ENCODE assay signal across 8 cellular contexts in genomic region chr17:29619251-29619650, GRCh38. TPM values are rescaled to one million over a fixed set of nuclear protein-coding genes. Genes with fewer than 3 reads are reported as not detected.
A peak's percentile ranks its signal among the peaks of the same experiment; 100 is the strongest.
DNase-seq lines count a peak whose midpoint lies in the region; ATAC-seq and TF ChIP-seq lines count a peak whose summit lies in the region.

No MANE protein-coding gene starts in this region.

- peaks cover 6% of the 10 kb centered on the region for H3K27me3 ChIP-seq in RWPE2 (ENCODE audit: insufficient read depth, poor library complexity, severe bottlenecking)
- H3K27me3 ChIP-seq in heart right ventricle: peaks cover 0 to 36% (median 0%) of the 10 kb centered on the region in 7 donors

- H3K4me3 ChIP-seq in RWPE2 (ENCODE audit: severe bottlenecking): no peak overlapping the region
- no peak overlapping the region for H3K4me3 ChIP-seq in heart right ventricle

- peak; percentile 16; the same call in 1 of the 2 replicates for TF ChIP-seq CTCF in AG09319 (IDR thresholded peaks at IDR 0.05; ENCODE audit: low read depth, low read length)
- peak; percentile 46 for TF ChIP-seq CTCF in GM12873 (IDR thresholded peaks at IDR 0.05; ENCODE audit: insufficient read depth, low read depth, low read length, missing control alignments)
- TF ChIP-seq CTCF in RWPE2 (IDR thresholded peaks at IDR 0.05; ENCODE audit: poor library complexity, severe bottlenecking): no peak
- peak; percentile 13 to 63 (median 45) for TF ChIP-seq CTCF in heart right ventricle (IDR thresholded peaks at IDR 0.05)
- no peak for TF ChIP-seq CTCF in GM20000 (IDR thresholded peaks at IDR 0.05; ENCODE audit: extremely low read depth, missing control alignments)

- no peaks in the 10 kb centered on the region for H3K36me3 ChIP-seq in RWPE2 (ENCODE audit: low read depth)
- H3K36me3 ChIP-seq in heart right ventricle: peaks cover 0 to 5% (median 0%) of the 10 kb centered on the region in 9 donors

- intact Hi-C loops in heart right ventricle (cut with DNase I): loop anchor here in 4 of 10 donors (5.0 to 10.0 kb wide), 4 partner anchors 156 to 316 kb away; partner anchors contain the start of gene SSH2 (in 2 of the 4)

- no peaks in the 10 kb centered on the region for H3K9me3 ChIP-seq in RWPE2 (ENCODE audit: severe bottlenecking)
- no peaks in the 10 kb centered on the region for H3K9me3 ChIP-seq in heart right ventricle

- DNase-seq in AG09319 (ENCODE audit: extremely low read depth, low read depth): no peak
- DNase-seq in RWPE2 (ENCODE audit: low spot score): no peak
- peak in 1 of 2 donors; percentile 74 for DNase-seq in heart right ventricle
- DNase-seq in GF-D8 (lab: John Stamatoyannopoulos, UW): no peak
- DNase-seq in GM20000 (ENCODE audit: low spot score): no peak
- DNase-seq in NCI-H2107 (lab: John Stamatoyannopoulos, UW): no peak
- no peak for DNase-seq in NCI-H1092 (lab: John Stamatoyannopoulos, UW)

- ATAC-seq in RWPE2 (ENCODE audit: low read depth) (no peak), heart right ventricle (peak; percentile 16 to 68 (median 51))

- H3K4me1 ChIP-seq in RWPE2 (ENCODE audit: insufficient read depth, poor library complexity, severe bottlenecking) (peaks cover 25% of the 10 kb centered on the region), heart right ventricle (peaks cover 11 to 97% (median 70%) of the 10 kb centered on the region in 9 donors)

- H3K27ac ChIP-seq in RWPE2 (ENCODE audit: poor library complexity, severe bottlenecking) (peak overlapping the region; percentile 36), heart right ventricle (peak overlapping the region in 9 of 10 donors; percentile 10 to 95 (median 89))

RNA-seq across cellular contexts. Expression of gene CORO6, which starts 3.5 kb away (rescaled TPM):
- total RNA-seq in heart right ventricle: 100 to 1,000 TPM in 4 of 10 donors, 10 to 100 TPM in 6; 72.0 to 110 (median 90.9) TPM
- 100 to 1,000 TPM in 1 of 2 donors, 10 to 100 TPM in 1; 53.2 to 262 TPM for polyA plus RNA-seq in heart right ventricle

RNA-seq across cellular contexts. Expression of gene ANKRD13B, which starts 26.3 kb away (rescaled TPM):
- total RNA-seq in heart right ventricle: 1 to 10 TPM; 2.5 to 9.1 (median 5.5) TPM
- polyA plus RNA-seq in heart right ventricle: 1 to 10 TPM; 6.2 to 9.7 TPM

RNA-seq across cellular contexts. Expression of gene GIT1, which starts 29.8 kb away (rescaled TPM):
- total RNA-seq in heart right ventricle: 10 to 100 TPM; 20.6 to 34.7 (median 28.1) TPM
- polyA plus RNA-seq in heart right ventricle: 10 to 100 TPM; 31.6 to 35.4 TPM

RNA-seq across cellular contexts. Expression of gene TP53I13, which starts 50.8 kb away (rescaled TPM):
- 10 to 100 TPM; 24.0 to 41.6 (median 30.2) TPM for total RNA-seq in heart right ventricle
- 100 to 1,000 TPM in 1 of 2 donors, 10 to 100 TPM in 1; 92.8 to 106 TPM for polyA plus RNA-seq in heart right ventricle

RNA-seq across cellular contexts. Expression of gene ABHD15, which starts 52.4 kb away (rescaled TPM):
- total RNA-seq in heart right ventricle: 1 to 10 TPM; 4.4 to 9.0 (median 5.6) TPM
- polyA plus RNA-seq in heart right ventricle: 1 to 10 TPM; 3.5 to 5.7 TPM

Comparison
In these comparisons a context has a peak if more than half of its experiments do, and no peak if none do; other contexts are left out.
1. CTCF ChIP-seq: peak in AG09319 (single experiment), GM12873 (single experiment) and heart right ventricle (9 of 9); none in RWPE2 (single experiment) and GM20000 (single experiment).